3 cellular contexts compared by ENCODE assay signal in genomic region chr12:95462551-95462950, GRCh38.
TF ChIP-seq lines count a peak whose summit lies in the region.

No MANE protein-coding gene starts in this region.

TF ChIP-seq in K562, 482 proteins besides CTCF, POLR2A, EP300 and RAD21 (continues in another document):
- no peak for TF ChIP-seq KLF13 (tag; IDR thresholded peaks at IDR 0.05; ENCODE audit: borderline replicate concordance, low read depth)
- TF ChIP-seq CREB3 (tag; conservative IDR thresholded peaks at IDR 0.05; ENCODE audit: low read depth) = peak; percentile 73
- TF ChIP-seq ZNF740 (CRISPR knock-in tag; IDR thresholded peaks at IDR 0.05) = no peak
- TF ChIP-seq ZNF740 (tag; IDR thresholded peaks at IDR 0.05) = peak in 1 of 2 experiments; percentile 72; a peak in 1 of 4 replicates
- TF ChIP-seq IRF9 (tag; IDR thresholded peaks at IDR 0.05) = peak; percentile 60; the same call in 1 of the 2 replicates
- TF ChIP-seq DMBX1 (CRISPR knock-in tag; IDR thresholded peaks at IDR 0.05; ENCODE audit: borderline replicate concordance) = peak; percentile 66; the same call in 1 of the 2 replicates
- no peak for TF ChIP-seq ZNF766 (CRISPR knock-in tag; conservative IDR thresholded peaks at IDR 0.05)
- peak; percentile 85 for TF ChIP-seq ZNF592 (IDR thresholded peaks at IDR 0.05)

TF ChIP-seq in HepG2, 621 proteins besides CTCF, POLR2A, EP300 and RAD21:
- TF ChIP-seq ZBTB38 (CRISPR knock-in tag; IDR thresholded peaks at IDR 0.05) = no peak
- no peak for TF ChIP-seq TFDP2 (CRISPR knock-in tag; IDR thresholded peaks at IDR 0.05)
- no peak for TF ChIP-seq ZNF652 (CRISPR knock-in tag; IDR thresholded peaks at IDR 0.05; ENCODE audit: borderline replicate concordance, low read depth)
- TF ChIP-seq ZBTB20 (CRISPR knock-in tag; IDR thresholded peaks at IDR 0.05; ENCODE audit: borderline replicate concordance, low read depth) = no peak
- TF ChIP-seq ZFP37 (CRISPR knock-in tag; IDR thresholded peaks at IDR 0.05; ENCODE audit: borderline replicate concordance) = no peak
- TF ChIP-seq MNT (IDR thresholded peaks at IDR 0.05) = no peak
- no peak for TF ChIP-seq CREB3 (CRISPR knock-in tag; IDR thresholded peaks at IDR 0.05)
- TF ChIP-seq ZNF530 (CRISPR knock-in tag; IDR thresholded peaks at IDR 0.05; ENCODE audit: low read depth) = no peak
- no peak for TF ChIP-seq MTF1 (CRISPR knock-in tag; IDR thresholded peaks at IDR 0.05)
- no peak for TF ChIP-seq KDM5A (IDR thresholded peaks at IDR 0.05; ENCODE audit: borderline replicate concordance, low read length)
- no peak for TF ChIP-seq ZNF639 (CRISPR knock-in tag; conservative IDR thresholded peaks at IDR 0.05)
- no peak for TF ChIP-seq KMT2A (CRISPR knock-in tag; IDR thresholded peaks at IDR 0.05)
- TF ChIP-seq PCBP2 (optimal IDR thresholded peaks at IDR 0.05; ENCODE audit: low read depth, low read length, poor library complexity, severe bottlenecking) = no peak
- no peak for TF ChIP-seq ZNF33A (CRISPR knock-in tag; IDR thresholded peaks at IDR 0.05; ENCODE audit: borderline replicate concordance)
- no peak for TF ChIP-seq RARA (CRISPR knock-in tag; IDR thresholded peaks at IDR 0.05)
- no peak for TF ChIP-seq CENPT (CRISPR knock-in tag; IDR thresholded peaks at IDR 0.05; ENCODE audit: low read depth)

TF ChIP-seq in GM12891, 5 proteins besides CTCF, POLR2A, EP300 and RAD21:
- TF ChIP-seq POLR2AphosphoS5 (IDR thresholded peaks at IDR 0.05; ENCODE audit: low read depth, low read length) (no peak), SPI1 (IDR thresholded peaks at IDR 0.05; ENCODE audit: low read depth, low read length) (no peak), POU2F2 (IDR thresholded peaks at IDR 0.05; ENCODE audit: low read depth, low read length) (no peak), TAF1 (IDR thresholded peaks at IDR 0.05; ENCODE audit: low read depth, low read length) (no peak), PAX5 (IDR thresholded peaks at IDR 0.05; ENCODE audit: insufficient read depth, low read length, severe bottlenecking) (no peak)
